ENCODE assay signal across 8 cellular contexts in genomic region chr10:100345570-100346330, GRCh38. TPM values are rescaled to one million over a fixed set of nuclear protein-coding genes. Genes with fewer than 3 reads are reported as not detected.
A peak's percentile ranks its signal among the peaks of the same experiment; 100 is the strongest.
DNase-seq lines count a peak whose midpoint lies in the region; ATAC-seq, FAIRE-seq and TF ChIP-seq lines count a peak whose summit lies in the region.

No MANE protein-coding gene starts in this region.

- no peaks in the 10 kb centered on the region for H3K9me3 ChIP-seq in PC-3 (ENCODE audit: low read length)
- no peaks in the 10 kb centered on the region for H3K9me3 ChIP-seq in H1 (ENCODE audit: insufficient read depth in 2 of 2, low read depth in 1 of 2, low read length in 1 of 2)

- TF ChIP-seq RAD21 in H1 (IDR thresholded peaks at IDR 0.05 in 1 of 2, conservative IDR thresholded peaks at IDR 0.05 in 1 of 2; ENCODE audit: low read depth in 2 of 2, low read length in 2 of 2), result no peak

- no peak overlapping the region for H3K14ac ChIP-seq in H1 (ENCODE audit: insufficient read length)

- no peak overlapping the region; the same call in 1 of the 2 replicates for H4K8ac ChIP-seq in H1 (ENCODE audit: extremely low read depth, insufficient read depth, low read length)

- H2AK5ac ChIP-seq in H1 (ENCODE audit: low read depth, low read length), result peak overlapping the region; percentile 87; the same call in 1 of the 2 replicates

- ATAC-seq in PC-3 (peak; percentile 22), HG02588 (IDR thresholded peaks at IDR 0.05; ENCODE audit: unreplicated experiment) (no peak)

- WGBS in H1 (ENCODE audit: extremely low coverage in 1 of 2, insufficient coverage in 1 of 2, insufficient read length in 1 of 2, insufficient replicate concordance in 2 of 2, low coverage in 1 of 2, low lambda C conversion rate in 2 of 2, missing lambda C conversion rate in 1 of 2), 2 experiments, result 49% methylated on average over 9 of the region's 9 CpGs; no CpG with 5 or more reads in 1 of the 2 experiments

- H3K9ac ChIP-seq in PC-3 (ENCODE audit: low read length) (peak overlapping the region; percentile 61), H1 (replicated peaks in 1 of 4; ENCODE audit: extremely low read depth in 1 of 4, low read depth in 3 of 4, low read length in 3 of 4) (peak overlapping the region in 3 of 4 experiments; percentile 15 to 85 (median 82); a peak in 6 of 7 replicates)

- DNase-seq in GM12865 (ENCODE audit: low read depth) (no peak), PC-3 (peak; percentile 38), H1 (ENCODE audit: low read depth in 1 of 2, low spot score in 2 of 2) (no peak), neural crest cell (ENCODE audit: low read depth, low spot score) (no peak), NCI-H2029 (lab: John Stamatoyannopoulos, UW) (no peak), activated gamma-delta T cell (lab: John Stamatoyannopoulos, UW) (no peak)
- no peak for DNase-seq in effector CD4-positive, alpha-beta T cell

- peaks cover 65% of the 10 kb centered on the region for H3K4me1 Mint-ChIP-seq in neural crest cell

- peak overlapping the region; percentile 1 for H2BK120ac ChIP-seq in H1 (replicated peaks; ENCODE audit: low read depth, low read length)

- peak overlapping the region; percentile 47 for H3K27ac ChIP-seq in PC-3 (ENCODE audit: low read length)
- H3K27ac ChIP-seq in H1 (ENCODE audit: low read depth, low read length), result no peak overlapping the region

- H3K9me3 Mint-ChIP-seq in neural crest cell, result no peaks in the 10 kb centered on the region

- H3K27me3 ChIP-seq in PC-3 (ENCODE audit: low read length) (no peaks in the 10 kb centered on the region), H1 (replicated peaks in 1 of 4; ENCODE audit: control insufficient read depth in 3 of 4, extremely low read depth in 1 of 4, insufficient read depth in 3 of 4, low read length in 3 of 4) (no peaks in the 10 kb centered on the region)

- H3K36me3 Mint-ChIP-seq in neural crest cell (ENCODE audit: low read depth), result peaks cover 26% of the 10 kb centered on the region

- H3K27ac Mint-ChIP-seq in neural crest cell (ENCODE audit: unreplicated experiment), result peak overlapping the region; percentile 96

- H3K4ac ChIP-seq in H1 (replicated peaks; ENCODE audit: insufficient read length, low read depth, low read length), result peak overlapping the region; percentile 0

- peak overlapping the region; percentile 100 for H3K4me3 Mint-ChIP-seq in neural crest cell

- peak overlapping the region; percentile 67 for H3K4me3 ChIP-seq in GM12865 (ENCODE audit: low read depth, low read length)
- peak overlapping the region; percentile 96 for H3K4me3 ChIP-seq in PC-3 (ENCODE audit: low read length)
- peak overlapping the region; percentile 85 to 95 (median 90) for H3K4me3 ChIP-seq in H1 (ENCODE audit: extremely low read depth in 1 of 4, insufficient read depth in 2 of 4, low read depth in 3 of 4, low read length in 4 of 4)

- H3K56ac ChIP-seq in H1 (replicated peaks; ENCODE audit: insufficient read length, low read depth, low read length), result peak overlapping the region; percentile 89

- no peaks in the 10 kb centered on the region for H3K27me3 Mint-ChIP-seq in neural crest cell (ENCODE audit: low read depth)

- TF ChIP-seq EP300 in H1 (IDR thresholded peaks at IDR 0.05; ENCODE audit: borderline replicate concordance in 1 of 2, low read depth in 2 of 2, low read length in 2 of 2), result no peak

- H3K4me1 ChIP-seq in PC-3 (ENCODE audit: insufficient read depth, low read length) (peaks cover 28% of the 10 kb centered on the region), H1 (replicated peaks in 1 of 4; ENCODE audit: control insufficient read depth in 3 of 4, insufficient read depth in 4 of 4, low read length in 3 of 4) (peaks cover 11 to 32% (median 23%) of the 10 kb centered on the region in 4 experiments)

- H3F3A ChIP-seq in PC-3 (ENCODE audit: low read length, unreplicated experiment), result no peaks in the 10 kb centered on the region

- no peaks in the 10 kb centered on the region for H3K9me2 ChIP-seq in PC-3 (replicated peaks; ENCODE audit: low read length)

- no peak for FAIRE-seq in H1 (lab: Jason Lieb, UNC)

- POLR2A ChIA-PET in PC-3 (lab: Charles Lee; ENCODE audit: unreplicated experiment) (interaction anchor here (1.0 to 1.6 kb wide), 2 partner anchors 25 to 28 kb away, joined by 3 to 31 read pairs; no protein-coding TSS in a partner anchor), H1 (lab: Charles Lee; ENCODE audit: partially characterized antibody) (interaction anchor here (0.6 to 9.6 kb wide), 14 partner anchors 10 to 140 kb away, joined by 3 to 103 read pairs (median 4); no protein-coding TSS in a partner anchor)

- peak overlapping the region; percentile 90 for H3K4me2 ChIP-seq in PC-3 (ENCODE audit: low read length)
- H3K4me2 ChIP-seq in H1 (ENCODE audit: insufficient read depth in 1 of 2, low read depth in 2 of 2, low read length in 2 of 2), result peak overlapping the region; percentile 85 to 97

- peaks cover 38% of the 10 kb centered on the region for H3K79me2 ChIP-seq in PC-3 (ENCODE audit: low read length)
- H3K79me2 ChIP-seq in H1 (ENCODE audit: control insufficient read depth in 1 of 2, insufficient read depth in 2 of 2, low read length in 2 of 2), result peaks cover 32 to 44% of the 10 kb centered on the region in 2 experiments

- TF ChIP-seq CTCF in GM12865 (IDR thresholded peaks at IDR 0.05; ENCODE audit: insufficient read depth, low read depth, low read length, missing control alignments) (no peak), PC-3 (conservative IDR thresholded peaks at IDR 0.05; ENCODE audit: low read depth, low read length) (no peak), H1 (IDR thresholded peaks at IDR 0.05; ENCODE audit: control extremely low read depth in 1 of 3, insufficient read depth in 1 of 3, low read depth in 1 of 3, low read length in 3 of 3) (no peak), neural crest cell (conservative IDR thresholded peaks at IDR 0.05) (no peak)

- peaks cover 19% of the 10 kb centered on the region for H3K23me2 ChIP-seq in H1 (ENCODE audit: low read depth, low read length)

- H2AFZ ChIP-seq in PC-3 (ENCODE audit: low read length) (peak overlapping the region; percentile 72; the same call in 1 of the 2 replicates), H1 (ENCODE audit: low read length) (no peak overlapping the region)

- peaks cover 27% of the 10 kb centered on the region for H3K36me3 ChIP-seq in PC-3 (ENCODE audit: low read depth, low read length)
- peaks cover 19 to 29% (median 25%) of the 10 kb centered on the region in 4 experiments for H3K36me3 ChIP-seq in H1 (ENCODE audit: control insufficient read depth in 2 of 4, insufficient read depth in 4 of 4, low read length in 3 of 4)

- BruUV-seq in PC-3 (replicated peaks; lab: Mats Ljungman, UMichigan), result TSS peak; percentile 88

- peak overlapping the region; percentile 53 for H2BK12ac ChIP-seq in H1 (ENCODE audit: low read depth, low read length)

- H3K23ac ChIP-seq in H1 (ENCODE audit: insufficient read length), result no peak overlapping the region

- CTCF ChIA-PET in PC-3 (lab: Charles Lee), result interaction anchor here (0.5 to 1.7 kb wide), 4 partner anchors 32 to 176 kb away, joined by 3 to 5 read pairs (median 4); no protein-coding TSS in a partner anchor
- CTCF ChIA-PET in H1 (lab: Charles Lee; ENCODE audit: partially characterized antibody), result interaction anchor here (0.7 to 21.7 kb wide), 13 partner anchors 8 to 190 kb away, joined by 3 to 226 read pairs (median 5); partner anchors contain the start of genes HIF1AN and SEC31B

- peaks cover 10% of the 10 kb centered on the region; the same call in 1 of the 2 replicates for H3K79me1 ChIP-seq in H1 (ENCODE audit: low read depth, low read length)

- H4K91ac ChIP-seq in H1 (replicated peaks; ENCODE audit: insufficient read length, low read length), result peak overlapping the region; percentile 17

- peak overlapping the region; percentile 11; the same call in 1 of the 2 replicates for H2BK20ac ChIP-seq in H1 (ENCODE audit: low read length)

- H4K20me1 ChIP-seq in PC-3 (ENCODE audit: low read length) (peaks cover 27% of the 10 kb centered on the region), H1 (replicated peaks in 1 of 2; ENCODE audit: control insufficient read depth in 1 of 2, insufficient read depth in 2 of 2, low read length in 2 of 2) (peaks cover 21 to 29% of the 10 kb centered on the region in 2 experiments)

- intact Hi-C loops in PC-3 (cut with micrococcal nuclease), result loop anchor here (2.0 to 5.0 kb wide), 3 partner anchors 25 to 177 kb away; no protein-coding TSS in a partner anchor

- no peak for TF ChIP-seq POLR2A in H1 (IDR thresholded peaks at IDR 0.05; ENCODE audit: control extremely low read depth in 1 of 2, low read depth in 2 of 2, low read length in 2 of 2)

- peak overlapping the region; percentile 48; the same call in 1 of the 2 replicates for H2BK15ac ChIP-seq in H1 (ENCODE audit: low read length)

- H4K5ac ChIP-seq in H1 (ENCODE audit: insufficient read length, low read depth, low read length), result peak overlapping the region; percentile 3

- peak overlapping the region; percentile 94; the same call in 1 of the 2 replicates for H2BK5ac ChIP-seq in H1 (ENCODE audit: low read depth, low read length)

- peak overlapping the region; percentile 80 for H3K18ac ChIP-seq in H1 (ENCODE audit: extremely low read depth, low read length)

RNA-seq across cellular contexts. Expression of gene SCD, which starts 1.3 kb away (rescaled TPM):
- 116 and 121 TPM in 2 replicates for total RNA-seq in PC-3 (2014; rRNA removed)
- 604 and 621 TPM in 2 replicates for total RNA-seq in H1 (2021; fragmentation: NEBNext Ultra II Directional; extraction: Animal tissue kit (Norgen Biotek cat#: 25700))
- polyA plus RNA-seq in H1 (2011; rRNA removed), result 372 and 397 TPM in 2 replicates
- polyA plus RNA-seq in H1 (2011; cell fraction: cytosol; rRNA removed), result 289 TPM
- polyA plus RNA-seq in H1 (2011; cell fraction: nucleus; rRNA removed), result 214 TPM
- polyA plus RNA-seq in H1 (2012, experiment 1 of 2), result 318 to 453 TPM (median 393 TPM) in 4 replicates
- polyA plus RNA-seq in H1 (2012, experiment 2 of 2), result 219 TPM
- 934 TPM for polyA plus RNA-seq in H1 (2013, experiment 1 of 2)
- polyA plus RNA-seq in H1 (2013, experiment 2 of 2), result 1,101 TPM
- 618 and 631 TPM in 2 replicates for polyA minus RNA-seq in H1 (2011; rRNA and poly(A)+ RNA removed)
- 331 TPM for polyA minus RNA-seq in H1 (2011; cell fraction: cytosol; rRNA and poly(A)+ RNA removed)
- 203 TPM for polyA minus RNA-seq in H1 (2011; cell fraction: nucleus; rRNA and poly(A)+ RNA removed)
- total RNA-seq in neural crest cell, result 969 and 975 TPM in 2 replicates

RNA-seq across cellular contexts. Expression of gene PKD2L1, which starts 15.7 kb away (rescaled TPM):
- not detected in 2 replicates for total RNA-seq in PC-3 (2014; rRNA removed)
- 0.17 and 0.20 TPM in 2 replicates for total RNA-seq in H1 (2021; fragmentation: NEBNext Ultra II Directional; extraction: Animal tissue kit (Norgen Biotek cat#: 25700))
- polyA plus RNA-seq in H1 (2011; rRNA removed), result 0.20 and 0.33 TPM in 2 replicates
- polyA plus RNA-seq in H1 (2011; cell fraction: cytosol; rRNA removed), result 0.26 TPM
- 0.20 TPM for polyA plus RNA-seq in H1 (2011; cell fraction: nucleus; rRNA removed)
- polyA plus RNA-seq in H1 (2012, experiment 1 of 2), result 0.42 to 0.64 TPM (median 0.56 TPM) in 4 replicates
- not detected for polyA plus RNA-seq in H1 (2012, experiment 2 of 2)
- polyA plus RNA-seq in H1 (2013, experiment 1 of 2), result 0.16 TPM
- 0.17 TPM for polyA plus RNA-seq in H1 (2013, experiment 2 of 2)
- polyA minus RNA-seq in H1 (2011; rRNA and poly(A)+ RNA removed), result 0.22 TPM in 1 of 2 replicates, not detected in the other
- polyA minus RNA-seq in H1 (2011; cell fraction: cytosol; rRNA and poly(A)+ RNA removed), result not detected
- polyA minus RNA-seq in H1 (2011; cell fraction: nucleus; rRNA and poly(A)+ RNA removed), result not detected
- total RNA-seq in neural crest cell, result 0.14 TPM in 1 of 2 replicates, not detected in the other

RNA-seq across cellular contexts. Expression of gene BLOC1S2, which starts 59.3 kb away (rescaled TPM):
- 33.7 and 46.4 TPM in 2 replicates for total RNA-seq in PC-3 (2014; rRNA removed)
- total RNA-seq in H1 (2021; fragmentation: NEBNext Ultra II Directional; extraction: Animal tissue kit (Norgen Biotek cat#: 25700)), result 46.5 and 50.6 TPM in 2 replicates
- polyA plus RNA-seq in H1 (2011; rRNA removed), result 13.4 and 25.1 TPM in 2 replicates
- 39.6 TPM for polyA plus RNA-seq in H1 (2011; cell fraction: cytosol; rRNA removed)
- polyA plus RNA-seq in H1 (2011; cell fraction: nucleus; rRNA removed), result 16.9 TPM
- polyA plus RNA-seq in H1 (2012, experiment 1 of 2), result 43.8 to 59.5 TPM (median 48.3 TPM) in 4 replicates
- polyA plus RNA-seq in H1 (2012, experiment 2 of 2), result 8.6 TPM
- 53.1 TPM for polyA plus RNA-seq in H1 (2013, experiment 1 of 2)
- 58.3 TPM for polyA plus RNA-seq in H1 (2013, experiment 2 of 2)
- polyA minus RNA-seq in H1 (2011; rRNA and poly(A)+ RNA removed), result 6.0 and 14.4 TPM in 2 replicates
- polyA minus RNA-seq in H1 (2011; cell fraction: cytosol; rRNA and poly(A)+ RNA removed), result 10.1 TPM
- polyA minus RNA-seq in H1 (2011; cell fraction: nucleus; rRNA and poly(A)+ RNA removed), result 12.1 TPM
- 32.9 and 37.5 TPM in 2 replicates for total RNA-seq in neural crest cell
